Comparison of ENCODE assay signal across 8 cellular contexts in the genomic region with DNA sequence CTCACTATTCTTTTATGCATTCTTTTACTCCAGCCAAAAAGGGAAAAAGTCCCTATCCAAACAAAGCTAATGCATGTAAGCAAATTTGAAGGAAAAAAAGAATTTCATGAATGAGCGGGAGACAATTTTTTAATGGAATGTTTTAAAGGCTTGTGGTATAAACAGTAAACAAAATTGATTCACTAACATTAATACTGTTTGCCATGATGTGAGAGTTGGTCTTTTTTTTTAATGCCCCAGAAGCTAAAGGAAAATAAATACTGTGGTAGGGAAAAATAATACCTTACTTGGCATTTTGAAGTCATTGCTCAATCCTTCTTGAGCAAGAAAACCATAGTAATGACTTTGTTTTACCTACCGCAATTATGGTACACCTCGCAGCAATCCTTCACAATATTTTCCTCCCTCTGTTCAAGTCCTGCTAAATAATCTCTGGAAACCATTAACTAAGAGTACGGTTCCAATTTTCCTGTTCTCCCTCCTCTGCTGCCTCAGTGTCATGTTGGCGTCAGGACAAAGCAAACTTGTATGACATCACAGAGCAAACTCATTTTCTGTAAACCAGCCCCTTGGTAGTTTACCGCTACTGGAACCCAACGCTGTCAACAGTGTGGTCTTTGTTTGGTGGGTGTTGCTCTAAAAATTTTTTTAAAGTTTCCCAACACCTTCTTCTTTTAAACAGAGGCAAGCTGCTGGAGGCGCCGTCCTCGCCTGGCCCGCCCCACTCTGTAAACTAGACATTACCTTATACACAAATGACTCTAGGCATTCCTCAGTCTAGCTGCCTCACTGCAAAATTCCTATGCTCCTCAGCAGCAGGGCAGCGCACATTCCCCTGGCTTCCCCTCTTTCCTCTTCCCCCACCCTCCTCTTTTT.
DNase-seq lines count a peak whose midpoint lies in the region; ATAC-seq and TF ChIP-seq lines count a peak whose summit lies in the region.

No MANE protein-coding gene starts in this region.

- no peaks in the 10 kb centered on the region for H3K27me3 Mint-ChIP-seq in activated CD8-positive, alpha-beta memory T cell treated with anti-CD3 and anti-CD28 coated beads, Interleukin-2, amount 10 ng/mL, durations not matched to agents 7 days and 5 days
- no peaks in the 10 kb centered on the region for H3K27me3 Mint-ChIP-seq in activated T-helper 17 cell treated with anti-CD3 and anti-CD28 coated beads, Interleukin-2, amount 50 U/mL, for 72 hours

- H3K27ac Mint-ChIP-seq in activated CD8-positive, alpha-beta memory T cell treated with anti-CD3 and anti-CD28 coated beads, Interleukin-2, amount 10 ng/mL, durations not matched to agents 7 days and 5 days = no peak overlapping the region
- no peak overlapping the region for H3K27ac Mint-ChIP-seq in activated T-helper 17 cell treated with anti-CD3 and anti-CD28 coated beads, Interleukin-2, amount 50 U/mL, for 72 hours

- no peaks in the 10 kb centered on the region for H3K27me3 ChIP-seq in foreskin keratinocyte

- H3K4me1 ChIP-seq in foreskin keratinocyte = peaks cover 28% of the 10 kb centered on the region

- DNase-seq in SHP77 (lab: John Stamatoyannopoulos, UW) = peak; percentile 51 to 63
- DNase-seq in SHP77 treated with DMSO at 0.1 percent for 48 hours (lab: John Stamatoyannopoulos, UW) = no peak
- DNase-seq in activated CD8-positive, alpha-beta memory T cell treated with anti-CD3 and anti-CD28 coated beads, Interleukin-2, amount 10 ng/mL, durations not matched to agents 7 days and 5 days = no peak
- DNase-seq in foreskin keratinocyte = no peak
- no peak for DNase-seq in retinal pigment epithelial cell (ENCODE audit: low read depth)
- DNase-seq in SK-N-DZ (ENCODE audit: low spot score) = no peak

- CTCF ChIA-PET in activated CD8-positive, alpha-beta memory T cell treated with anti-CD3 and anti-CD28 coated beads, Interleukin-2, amount 10 ng/mL, durations not matched to agents 7 days and 5 days (lab: Charles Lee) = interaction anchor here (0.8 to 2.6 kb wide), 9 partner anchors 11 to 299 kb away, joined by 3 to 6 read pairs (median 3); no protein-coding TSS in a partner anchor

- H3K36me3 Mint-ChIP-seq in activated CD8-positive, alpha-beta memory T cell treated with anti-CD3 and anti-CD28 coated beads, Interleukin-2, amount 10 ng/mL, durations not matched to agents 7 days and 5 days = peaks cover 9% of the 10 kb centered on the region
- peaks cover 4% of the 10 kb centered on the region for H3K36me3 Mint-ChIP-seq in activated T-helper 17 cell treated with anti-CD3 and anti-CD28 coated beads, Interleukin-2, amount 50 U/mL, for 72 hours (ENCODE audit: low read depth)

- peak; percentile 52 for ATAC-seq in activated CD8-positive, alpha-beta memory T cell treated with anti-CD3 and anti-CD28 coated beads, Interleukin-2, amount 10 ng/mL, durations not matched to agents 7 days and 5 days
- ATAC-seq in foreskin keratinocyte = peak; percentile 71
- no peak for ATAC-seq in activated T-helper 17 cell treated with anti-CD3 and anti-CD28 coated beads, Interleukin-2, amount 50 U/mL, for 72 hours (replicated peaks)
- ATAC-seq in GM21825 (IDR thresholded peaks at IDR 0.05; ENCODE audit: unreplicated experiment) = no peak

- peaks cover 5% of the 10 kb centered on the region for H3K9me3 Mint-ChIP-seq in activated CD8-positive, alpha-beta memory T cell treated with anti-CD3 and anti-CD28 coated beads, Interleukin-2, amount 10 ng/mL, durations not matched to agents 7 days and 5 days (ENCODE audit: low read depth)
- peaks cover 5% of the 10 kb centered on the region for H3K9me3 Mint-ChIP-seq in activated T-helper 17 cell treated with anti-CD3 and anti-CD28 coated beads, Interleukin-2, amount 50 U/mL, for 72 hours

- peak overlapping the region; percentile 19 for H3K4me3 ChIP-seq in retinal pigment epithelial cell (ENCODE audit: low read length)

- no peak overlapping the region for H3K4me3 Mint-ChIP-seq in activated CD8-positive, alpha-beta memory T cell treated with anti-CD3 and anti-CD28 coated beads, Interleukin-2, amount 10 ng/mL, durations not matched to agents 7 days and 5 days
- H3K4me3 Mint-ChIP-seq in activated T-helper 17 cell treated with anti-CD3 and anti-CD28 coated beads, Interleukin-2, amount 50 U/mL, for 72 hours = no peak overlapping the region

- TF ChIP-seq CTCF in foreskin keratinocyte (conservative IDR thresholded peaks at IDR 0.05) = peak; percentile 6
- no peak for TF ChIP-seq CTCF in retinal pigment epithelial cell (conservative IDR thresholded peaks at IDR 0.05; ENCODE audit: low read depth, low read length)

- peak overlapping the region; percentile 93 for H3K27ac ChIP-seq in foreskin keratinocyte

- H3K4me1 Mint-ChIP-seq in activated CD8-positive, alpha-beta memory T cell treated with anti-CD3 and anti-CD28 coated beads, Interleukin-2, amount 10 ng/mL, durations not matched to agents 7 days and 5 days = peaks cover 9% of the 10 kb centered on the region
- H3K4me1 Mint-ChIP-seq in activated T-helper 17 cell treated with anti-CD3 and anti-CD28 coated beads, Interleukin-2, amount 50 U/mL, for 72 hours = peaks cover 27% of the 10 kb centered on the region

Comparison
In these comparisons a context has a peak if more than half of its experiments do, and no peak if none do; other contexts are left out.
1. DNase-seq: peak in SHP77 (2 of 2); none in SHP77 treated with DMSO at 0.1 percent for 48 hours (single experiment), activated CD8-positive, alpha-beta memory T cell treated with anti-CD3 and anti-CD28 coated beads, Interleukin-2, amount 10 ng/mL, durations not matched to agents 7 days and 5 days (single experiment), foreskin keratinocyte (0 of 2), retinal pigment epithelial cell (single experiment) and SK-N-DZ (single experiment).
2. ATAC-seq: peak in activated CD8-positive, alpha-beta memory T cell treated with anti-CD3 and anti-CD28 coated beads, Interleukin-2, amount 10 ng/mL, durations not matched to agents 7 days and 5 days (single experiment) and foreskin keratinocyte (single experiment); none in activated T-helper 17 cell treated with anti-CD3 and anti-CD28 coated beads, Interleukin-2, amount 50 U/mL, for 72 hours (single experiment) and GM21825 (single experiment).